In the genomic region with DNA sequence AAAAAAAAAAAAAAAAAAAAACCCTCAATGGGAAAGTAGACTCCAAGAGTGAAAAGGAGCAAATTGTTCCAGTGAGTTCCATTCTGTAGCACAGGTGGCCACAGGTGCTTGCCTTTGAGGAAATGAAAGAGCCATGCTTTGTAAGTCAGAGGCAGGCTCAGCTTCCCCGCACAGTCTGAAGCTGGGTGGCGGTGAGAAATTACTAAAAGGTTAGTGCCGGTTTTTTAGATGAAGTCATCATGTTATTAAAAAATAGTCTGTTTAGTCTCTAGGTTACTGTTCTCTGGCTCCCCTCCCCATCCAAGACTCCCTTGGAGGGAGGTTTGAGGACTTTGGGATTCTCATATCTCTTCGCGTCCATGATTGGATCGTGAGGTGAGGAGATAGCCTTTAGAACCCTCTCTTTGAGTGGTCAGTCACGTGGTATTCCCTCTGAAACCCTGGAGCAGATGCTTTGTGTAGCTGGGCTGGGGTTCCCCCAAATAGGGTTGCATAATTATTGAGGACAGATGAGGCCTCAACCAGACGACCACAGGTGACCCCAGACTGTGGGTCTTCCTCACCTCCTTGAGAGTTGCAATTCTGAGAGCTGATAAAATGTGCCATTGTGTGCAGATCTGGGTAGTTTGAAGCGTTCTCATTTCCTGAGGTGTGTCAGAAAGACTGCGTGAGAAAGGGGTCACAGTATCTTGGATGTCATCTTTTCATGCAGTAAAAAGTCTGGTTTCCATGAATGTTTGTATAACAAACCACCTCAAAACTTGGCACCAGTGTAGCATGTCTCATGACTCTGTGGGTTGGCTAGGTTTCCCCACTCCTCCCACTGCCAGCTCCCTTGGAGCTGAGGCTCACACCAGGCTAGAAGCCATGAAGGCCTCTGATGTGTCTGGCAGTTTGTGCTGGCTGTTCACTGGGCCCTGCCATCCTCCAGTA, we compare ENCODE assay signal across 8 cellular contexts. TPM values are rescaled to one million over a fixed set of nuclear protein-coding genes. Genes with fewer than 3 reads are reported as not detected.
DNase-seq lines count a peak whose midpoint lies in the region; ATAC-seq and TF ChIP-seq lines count a peak whose summit lies in the region.

No MANE protein-coding gene starts in this region.

- H3K4me3 Mint-ChIP-seq in activated naive CD8-positive, alpha-beta T cell treated with anti-CD3 and anti-CD28 coated beads for 36 hours: no peak overlapping the region

- peak overlapping the region; percentile 89 for H3K27ac ChIP-seq in OCI-LY3 (ENCODE audit: low read length)
- peak overlapping the region; percentile 31 to 96 (median 78) for H3K27ac ChIP-seq in spleen
- no peak overlapping the region for H3K27ac ChIP-seq in WERI-Rb-1

- no peak overlapping the region for H2AFZ ChIP-seq in OCI-LY3 (ENCODE audit: low read depth, low read length)

- no peaks in the 10 kb centered on the region for H3K9me3 ChIP-seq in OCI-LY3 (ENCODE audit: insufficient read depth, low read length)
- no peaks in the 10 kb centered on the region for H3K9me3 ChIP-seq in spleen
- no peaks in the 10 kb centered on the region for H3K9me3 ChIP-seq in WERI-Rb-1 (ENCODE audit: severe bottlenecking)

- WGBS in spleen, 5 donors: 55 to 62% (median 59%) methylated on average over 10 of the region's 10 CpGs

- H3K9me3 Mint-ChIP-seq in activated naive CD8-positive, alpha-beta T cell treated with anti-CD3 and anti-CD28 coated beads for 36 hours: peaks cover 2% of the 10 kb centered on the region

- TF ChIP-seq CTCF in OCI-LY3 (IDR thresholded peaks at IDR 0.05; ENCODE audit: low read depth, low read length): no peak
- no peak for TF ChIP-seq CTCF in spleen (IDR thresholded peaks at IDR 0.05 in 8 of 11, conservative IDR thresholded peaks at IDR 0.05 in 3 of 11)
- TF ChIP-seq CTCF in WERI-Rb-1 (IDR thresholded peaks at IDR 0.05; ENCODE audit: low read depth, low read length): no peak

- no peaks in the 10 kb centered on the region for H4K20me1 ChIP-seq in OCI-LY3 (ENCODE audit: insufficient read depth, low read length)

- peaks cover 53% of the 10 kb centered on the region for H3K79me2 ChIP-seq in OCI-LY3 (ENCODE audit: low read length)

- H3K27me3 Mint-ChIP-seq in activated naive CD8-positive, alpha-beta T cell treated with anti-CD3 and anti-CD28 coated beads for 36 hours: no peaks in the 10 kb centered on the region

- peaks cover 7% of the 10 kb centered on the region for H3K36me3 ChIP-seq in OCI-LY3 (replicated peaks; ENCODE audit: low read depth, low read length)
- H3K36me3 ChIP-seq in spleen: no peaks in the 10 kb centered on the region
- H3K36me3 ChIP-seq in WERI-Rb-1: peaks cover 6% of the 10 kb centered on the region

- H3K4me1 ChIP-seq in OCI-LY3 (ENCODE audit: low read length) (peaks cover 99% of the 10 kb centered on the region), spleen (peaks cover 62 to 100% (median 96%) of the 10 kb centered on the region in 6 donors)

- no peaks in the 10 kb centered on the region for H3K27me3 ChIP-seq in OCI-LY3 (ENCODE audit: low read depth, low read length)
- no peaks in the 10 kb centered on the region for H3K27me3 ChIP-seq in spleen (replicated peaks in 1 of 7)
- H3K27me3 ChIP-seq in WERI-Rb-1 (ENCODE audit: insufficient read depth, low read depth, severe bottlenecking): no peaks in the 10 kb centered on the region

- peak overlapping the region; percentile 46; the same call in 1 of the 2 replicates for H3K9ac ChIP-seq in OCI-LY3 (ENCODE audit: low read length)

- H3K4me1 Mint-ChIP-seq in activated naive CD8-positive, alpha-beta T cell treated with anti-CD3 and anti-CD28 coated beads for 36 hours: peaks cover 79% of the 10 kb centered on the region

- DNase-seq in activated naive CD8-positive, alpha-beta T cell treated with anti-CD3 and anti-CD28 coated beads for 36 hours: peak; percentile 43
- peak; percentile 64 for DNase-seq in left cardiac atrium
- DNase-seq in spleen: no peak
- DNase-seq in NCI-H1930 (lab: John Stamatoyannopoulos, UW): no peak
- DNase-seq in WERI-Rb-1: no peak

- ATAC-seq in GM18517 (IDR thresholded peaks at IDR 0.05; ENCODE audit: unreplicated experiment) (peak; percentile 61), HG02763 (IDR thresholded peaks at IDR 0.05; ENCODE audit: unreplicated experiment) (peak; percentile 53), left cardiac atrium (peak; percentile 82 to 83)

- intact Hi-C loops in left cardiac atrium (cut with DNase I): no loop called here
- intact Hi-C loops in spleen (cut with DNase I; ENCODE audit: low total_unique reads): no loop called here

- H3K4me2 ChIP-seq in OCI-LY3 (ENCODE audit: low read length): peak overlapping the region; percentile 83

- peaks cover 43% of the 10 kb centered on the region for H3K36me3 Mint-ChIP-seq in activated naive CD8-positive, alpha-beta T cell treated with anti-CD3 and anti-CD28 coated beads for 36 hours

- H3K27ac Mint-ChIP-seq in activated naive CD8-positive, alpha-beta T cell treated with anti-CD3 and anti-CD28 coated beads for 36 hours: peak overlapping the region; percentile 88

- H3K4me3 ChIP-seq in OCI-LY3 (ENCODE audit: low read length): peak overlapping the region; percentile 45
- no peak overlapping the region for H3K4me3 ChIP-seq in spleen
- H3K4me3 ChIP-seq in WERI-Rb-1 (ENCODE audit: low read depth, low read length): no peak overlapping the region

- TF ChIP-seq POLR2A in spleen (IDR thresholded peaks at IDR 0.05): no peak

RNA-seq across cellular contexts. Expression of a gene that starts 27.1 kb away (rescaled TPM):
- total RNA-seq in activated naive CD8-positive, alpha-beta T cell treated with anti-CD3 and anti-CD28 coated beads for 36 hours: 10 to 100 TPM; 75.8 to 77.9 TPM
- total RNA-seq in left cardiac atrium (100 to 1,000 TPM; 343 to 358 TPM), spleen (100 to 1,000 TPM in 2 of 7 donors, 10 to 100 TPM in 5; 78.2 to 120 (median 91.6) TPM)
- 10 to 100 TPM; 15.7 to 32.3 (median 15.9) TPM for polyA plus RNA-seq in spleen

RNA-seq across cellular contexts. Expression of a gene that starts 51.5 kb away (rescaled TPM):
- 10 to 100 TPM; 70.3 to 70.8 TPM for total RNA-seq in activated naive CD8-positive, alpha-beta T cell treated with anti-CD3 and anti-CD28 coated beads for 36 hours
- 10 to 100 TPM; 55.1 to 73.2 TPM for total RNA-seq in left cardiac atrium
- 100 to 1,000 TPM in 2 of 7 donors, 10 to 100 TPM in 5; 55.4 to 105 (median 66.6) TPM for total RNA-seq in spleen
- 10 to 100 TPM; 26.1 to 34.7 (median 28.7) TPM for polyA plus RNA-seq in spleen

RNA-seq across cellular contexts. Expression of a gene that starts 59.8 kb away (rescaled TPM):
- total RNA-seq in activated naive CD8-positive, alpha-beta T cell treated with anti-CD3 and anti-CD28 coated beads for 36 hours: 100 to 1,000 TPM; 142 to 154 TPM
- total RNA-seq in left cardiac atrium: 10 to 100 TPM; 27.8 to 44.4 TPM
- total RNA-seq in spleen: 10 to 100 TPM; 56.1 to 78.9 (median 60.9) TPM
- 100 to 1,000 TPM in 2 of 3 donors, 10 to 100 TPM in 1; 70.0 to 130 (median 105) TPM for polyA plus RNA-seq in spleen

Comparison
In these comparisons a context has a peak if more than half of its experiments do, and no peak if none do; other contexts are left out.
1. DNase-seq: peak in activated naive CD8-positive, alpha-beta T cell treated with anti-CD3 and anti-CD28 coated beads for 36 hours (single experiment) and left cardiac atrium (single experiment); none in spleen (single experiment), NCI-H1930 (0 of 2) and WERI-Rb-1 (single experiment).
2. Peak in every context shown above with its lines, with median percentiles within 50 percentile points of each other: ATAC-seq.